8 cellular contexts compared by ENCODE assay signal in the genomic region with DNA sequence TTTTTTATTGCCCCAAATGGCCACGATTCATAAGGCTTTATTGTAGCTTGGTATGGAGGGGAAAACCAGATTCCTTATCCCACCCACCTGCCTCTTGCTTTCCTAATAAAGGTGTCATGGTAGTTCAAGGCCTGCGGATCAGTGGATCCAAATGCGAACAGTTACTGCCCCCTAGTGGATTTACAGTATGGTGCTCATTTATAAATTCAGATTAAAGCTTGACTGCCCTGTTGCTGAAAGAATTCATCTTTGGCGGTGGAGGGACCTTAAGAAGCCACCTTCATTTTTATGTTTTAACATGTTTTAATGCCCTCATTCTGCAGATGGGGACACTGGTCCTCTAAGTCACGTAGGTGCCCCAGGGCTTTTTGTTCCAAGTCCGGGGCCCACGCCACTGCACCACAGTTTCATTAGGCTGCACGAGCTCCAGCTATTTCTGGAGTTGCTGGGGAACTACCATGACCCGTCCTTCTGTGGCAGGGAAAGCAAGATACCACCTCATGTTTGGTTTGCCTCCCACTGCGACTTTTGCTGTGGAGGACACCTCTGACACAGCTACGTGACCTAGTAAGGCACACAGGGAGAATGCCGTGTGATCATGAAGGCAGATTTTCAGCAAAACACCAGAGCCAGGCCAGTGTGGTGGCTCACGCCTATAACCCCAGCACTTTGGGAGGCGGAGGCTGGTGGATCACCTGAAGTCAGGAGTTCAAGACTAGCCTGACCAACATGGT. TPM values are rescaled to one million over a fixed set of nuclear protein-coding genes. Genes with fewer than 3 reads are reported as not detected.
DNase-seq lines count a peak whose midpoint lies in the region; ATAC-seq, FAIRE-seq and TF ChIP-seq lines count a peak whose summit lies in the region.

No MANE protein-coding gene starts in this region.

- no peak overlapping the region for H2AFZ ChIP-seq in IMR-90 (replicated peaks; ENCODE audit: low read length, poor library complexity)
- H2AFZ ChIP-seq in OCI-LY1 (ENCODE audit: low read length): no peak overlapping the region

- H3K56ac ChIP-seq in IMR-90 (ENCODE audit: extremely low read depth, insufficient read depth, low read length): no peak overlapping the region

- peak; percentile 87 for TF ChIP-seq RAD21 in IMR-90 (IDR thresholded peaks at IDR 0.05; ENCODE audit: low read length)

- POLR2A ChIA-PET in IMR-90 (lab: Charles Lee; ENCODE audit: unreplicated experiment): no interaction called here

- H3K9ac ChIP-seq in IMR-90 (ENCODE audit: low read depth, low read length): no peak overlapping the region
- no peak overlapping the region for H3K9ac ChIP-seq in OCI-LY1 (ENCODE audit: low read length)
- peak overlapping the region in 1 of 2 donors; percentile 22 for H3K9ac ChIP-seq in kidney (ENCODE audit: low read length in 2 of 2)

- H2BK15ac ChIP-seq in IMR-90 (ENCODE audit: low read depth, low read length): no peak overlapping the region; the same call in 2 of the 3 replicates

- no peak overlapping the region for H2BK5ac ChIP-seq in IMR-90 (ENCODE audit: low read depth, low read length, poor library complexity, severe bottlenecking)

- H2AK9ac ChIP-seq in IMR-90 (replicated peaks; ENCODE audit: low read depth, low read length, poor library complexity): no peak overlapping the region

- H3K27ac ChIP-seq in IMR-90 (ENCODE audit: insufficient read depth, low read length) (no peak overlapping the region), OCI-LY1 (ENCODE audit: low read depth, low read length, poor library complexity, severe bottlenecking) (no peak overlapping the region), brain microvascular endothelial cell (no peak overlapping the region), kidney (ENCODE audit: low read depth in 2 of 2, low read length in 2 of 2) (no peak overlapping the region), thoracic aorta (peak overlapping the region in 1 of 2 donors; percentile 22)

- FAIRE-seq in kidney (lab: Jason Lieb, UNC): no peak

- H3K9me2 ChIP-seq in OCI-LY1 (ENCODE audit: low read depth, low read length): no peaks in the 10 kb centered on the region

- H3K4me3 ChIP-seq in IMR-90 (ENCODE audit: insufficient read depth, low read depth, low read length): no peak overlapping the region
- H3K4me3 ChIP-seq in OCI-LY1 (ENCODE audit: low read depth, low read length, poor library complexity, severe bottlenecking): no peak overlapping the region
- no peak overlapping the region for H3K4me3 ChIP-seq in brain microvascular endothelial cell (ENCODE audit: low read depth, low read length)
- H3K4me3 ChIP-seq in kidney (ENCODE audit: low read length in 2 of 2): no peak overlapping the region
- no peak overlapping the region for H3K4me3 ChIP-seq in thoracic aorta

- no peak overlapping the region for H4K91ac ChIP-seq in IMR-90 (ENCODE audit: insufficient read depth, low read depth, low read length)

- no peak overlapping the region for H3K14ac ChIP-seq in IMR-90 (replicated peaks; ENCODE audit: low read depth, low read length)

- H3K4me2 ChIP-seq in IMR-90 (ENCODE audit: low read depth, low read length) (no peak overlapping the region), OCI-LY1 (ENCODE audit: low read length) (no peak overlapping the region)

- dilution Hi-C loops in IMR-90 (cut with HindIII; ENCODE audit: low sequenced_read_pairs, unreplicated experiment): no loop called here

- no TSS peak for BruUV-seq in IMR-90 (replicated peaks; lab: Mats Ljungman, UMichigan)

- H3K4me1 ChIP-seq in IMR-90 (ENCODE audit: control insufficient read depth, insufficient read depth, low read length): peaks cover 12% of the 10 kb centered on the region
- H3K4me1 ChIP-seq in OCI-LY1 (ENCODE audit: insufficient read depth, low read length, severe bottlenecking): no peaks in the 10 kb centered on the region
- H3K4me1 ChIP-seq in kidney (ENCODE audit: control insufficient read depth in 1 of 2, insufficient read depth in 1 of 2, low read depth in 1 of 2, low read length in 2 of 2): peaks cover 0 to 8% of the 10 kb centered on the region in 2 donors
- H3K4me1 ChIP-seq in thoracic aorta (ENCODE audit: control insufficient read depth in 1 of 2, low read depth in 2 of 2): peaks cover 23 to 41% of the 10 kb centered on the region in 2 donors

- peaks cover 0 to 3% of the 10 kb centered on the region in 2 experiments; a peak in 1 of 4 replicates for H3K79me1 ChIP-seq in IMR-90 (ENCODE audit: low read depth in 1 of 2, low read length in 2 of 2)

- no peak overlapping the region for H2BK20ac ChIP-seq in IMR-90 (ENCODE audit: low read depth, low read length)

- WGBS in IMR-90 (ENCODE audit: extremely low coverage in 2 of 2, insufficient read length in 1 of 2), 2 experiments: 50% methylated on average over 5 of the region's 14 CpGs; no CpG with 5 or more reads in 1 of the 2 experiments

- in situ Hi-C loops in IMR-90 (cut with MboI; ENCODE audit: low sequenced_read_pairs) (loop anchor here (5.0 to 10.0 kb wide), 2 partner anchors 211 to 313 kb away; a partner anchor contains a TSS), brain microvascular endothelial cell (cut with HindIII; ENCODE audit: low pct_ligation_motif_present, low sequenced_read_pairs) (loop anchor here (25.0 kb wide), 1 partner anchor 196 kb away; a partner anchor contains a TSS)

- TF ChIP-seq CTCF in IMR-90 (conservative IDR thresholded peaks at IDR 0.05; ENCODE audit: low read depth, low read length) (peak; percentile 91), OCI-LY1 (IDR thresholded peaks at IDR 0.05; ENCODE audit: low read length) (peak; percentile 85), brain microvascular endothelial cell (IDR thresholded peaks at IDR 0.05; ENCODE audit: low read depth, low read length, missing control alignments) (peak; percentile 77), kidney (IDR thresholded peaks at IDR 0.05; ENCODE audit: borderline replicate concordance, extremely low read depth, insufficient read depth) (peak; percentile 91), thoracic aorta (IDR thresholded peaks at IDR 0.05) (peak; percentile 87)

- peak overlapping the region in 1 of 2 experiments; percentile 44; a peak in 1 of 4 replicates for H4K8ac ChIP-seq in IMR-90 (ENCODE audit: low read depth in 2 of 2, low read length in 2 of 2)

- no peak overlapping the region for H3K23ac ChIP-seq in IMR-90 (ENCODE audit: low read depth, low read length)

- ATAC-seq in activated CD4-positive, CD25-positive, alpha-beta regulatory T cell treated with anti-CD3 and anti-CD28 coated beads, Interleukin-2, amount 50 U/mL, for 24 hours: no peak
- ATAC-seq in IMR-90 (ENCODE audit: low read depth) (peak; percentile 30), thoracic aorta (ENCODE audit: insufficient number of reproducible peaks, low FRiP score, low read depth) (no peak), HG03108 (IDR thresholded peaks at IDR 0.05; ENCODE audit: unreplicated experiment) (no peak)

- H3K9me3 ChIP-seq in IMR-90 (ENCODE audit: control insufficient read depth, insufficient read depth, low read length): no peaks in the 10 kb centered on the region
- H3K9me3 ChIP-seq in OCI-LY1 (ENCODE audit: low read length): no peaks in the 10 kb centered on the region
- H3K9me3 ChIP-seq in kidney (ENCODE audit: control insufficient read depth in 1 of 2, low read length in 2 of 2): no peaks in the 10 kb centered on the region
- no peaks in the 10 kb centered on the region for H3K9me3 ChIP-seq in thoracic aorta

- H3F3A ChIP-seq in OCI-LY1 (ENCODE audit: insufficient read depth, low read length): no peaks in the 10 kb centered on the region

- H3K27me3 ChIP-seq in IMR-90 (ENCODE audit: control insufficient read depth, insufficient read depth, low read length) (no peaks in the 10 kb centered on the region), OCI-LY1 (ENCODE audit: insufficient read depth, low read length) (peaks cover 5% of the 10 kb centered on the region), brain microvascular endothelial cell (replicated peaks) (no peaks in the 10 kb centered on the region), thoracic aorta (replicated peaks; ENCODE audit: insufficient read depth) (no peaks in the 10 kb centered on the region)

- CTCF ChIA-PET in IMR-90 (lab: Yijun Ruan, JAX): interaction anchor here (0.6 to 4.8 kb wide), 19 partner anchors 21 to 1064 kb away, joined by 3 to 38 read pairs (median 4); no protein-coding TSS in a partner anchor

- peak; percentile 10 for DNase-seq in activated CD4-positive, CD25-positive, alpha-beta regulatory T cell treated with anti-CD3 and anti-CD28 coated beads, Interleukin-2, amount 50 U/mL, for 16 hours (ENCODE audit: low read depth, low spot score)
- DNase-seq in IMR-90 (peak; percentile 74), brain microvascular endothelial cell (peak; percentile 24), kidney (no peak), thoracic aorta (ENCODE audit: low spot score) (no peak)

- H3K18ac ChIP-seq in IMR-90 (ENCODE audit: low read depth, low read length): no peak overlapping the region

- intact Hi-C loops in IMR-90 (cut with micrococcal nuclease): loop anchor here (1.0 to 2.0 kb wide), 6 partner anchors 141 to 361 kb away; a partner anchor contains a TSS
- intact Hi-C loops in kidney (cut with DNase I): no loop called here

- no peaks in the 10 kb centered on the region for H3K36me3 ChIP-seq in IMR-90 (ENCODE audit: control insufficient read depth, insufficient read depth, low read length)
- no peaks in the 10 kb centered on the region for H3K36me3 ChIP-seq in OCI-LY1 (ENCODE audit: insufficient read depth, low read length)
- H3K36me3 ChIP-seq in brain microvascular endothelial cell (replicated peaks): no peaks in the 10 kb centered on the region
- H3K36me3 ChIP-seq in kidney (ENCODE audit: control insufficient read depth in 1 of 2, insufficient read depth in 2 of 2, low read length in 2 of 2): no peaks in the 10 kb centered on the region
- no peaks in the 10 kb centered on the region for H3K36me3 ChIP-seq in thoracic aorta

- 0 out of 2 replicates have a peak, but pooled peaks cover 11% of the 10 kb centered on the region for H3K9me1 ChIP-seq in IMR-90 (ENCODE audit: insufficient read depth, low read length)

- H4K20me1 ChIP-seq in IMR-90 (ENCODE audit: insufficient read depth, low read length) (no peaks in the 10 kb centered on the region), OCI-LY1 (ENCODE audit: insufficient read depth, low read length) (no peaks in the 10 kb centered on the region)

- H3K79me2 ChIP-seq in OCI-LY1 (ENCODE audit: insufficient read depth, low read length): no peaks in the 10 kb centered on the region

- peak overlapping the region; percentile 19; the same call in 1 of the 2 replicates for H3K4ac ChIP-seq in IMR-90 (ENCODE audit: low read depth, low read length)

- H2AK5ac ChIP-seq in IMR-90 (ENCODE audit: low read depth, low read length): peak overlapping the region; percentile 81; the same call in 1 of the 2 replicates

- H2BK120ac ChIP-seq in IMR-90 (ENCODE audit: low read depth, low read length): peak overlapping the region; percentile 16; the same call in 1 of the 2 replicates

- H4K5ac ChIP-seq in IMR-90 (ENCODE audit: low read depth, low read length): no peak overlapping the region; the same call in 1 of the 2 replicates

- no peak for TF ChIP-seq POLR2A in IMR-90 (IDR thresholded peaks at IDR 0.05; ENCODE audit: low read depth, low read length)

RNA-seq across cellular contexts. Expression of a gene that starts 15.6 kb away (rescaled TPM):
- 23.8 and 26.9 TPM in 2 replicates for total RNA-seq in IMR-90 (2012; rRNA removed)
- 17.7 and 18.6 TPM in 2 replicates for polyA plus RNA-seq in IMR-90 (2012; rRNA removed)
- 8.4 and 8.8 TPM in 2 replicates for polyA plus RNA-seq in IMR-90 (2012; cell fraction: cytosol; rRNA removed)
- polyA plus RNA-seq in IMR-90 (2012; cell fraction: nucleus; rRNA removed; ENCODE audit: low replicate concordance): 22.9 and 29.8 TPM in 2 replicates
- 17.5 TPM for total RNA-seq in kidney
- polyA plus RNA-seq in kidney (ENCODE audit: insufficient read depth, low read depth, low replicate concordance): 2.9 TPM
- total RNA-seq in thoracic aorta: 10 to 100 TPM in 1 of 2 donors, 1 to 10 TPM in 1; 8.8 to 13.0 TPM

Comparison
In these comparisons a context has a peak if more than half of its experiments do, and no peak if none do; other contexts are left out.
1. DNase-seq: peak in activated CD4-positive, CD25-positive, alpha-beta regulatory T cell treated with anti-CD3 and anti-CD28 coated beads, Interleukin-2, amount 50 U/mL, for 16 hours (single experiment), IMR-90 (single experiment) and brain microvascular endothelial cell (single experiment); none in kidney (single experiment) and thoracic aorta (single experiment).
2. Peak in every context shown above with its lines, with median percentiles within 50 percentile points of each other: CTCF ChIP-seq.